ENCODE assay signal across 8 cellular contexts in the genomic region with DNA sequence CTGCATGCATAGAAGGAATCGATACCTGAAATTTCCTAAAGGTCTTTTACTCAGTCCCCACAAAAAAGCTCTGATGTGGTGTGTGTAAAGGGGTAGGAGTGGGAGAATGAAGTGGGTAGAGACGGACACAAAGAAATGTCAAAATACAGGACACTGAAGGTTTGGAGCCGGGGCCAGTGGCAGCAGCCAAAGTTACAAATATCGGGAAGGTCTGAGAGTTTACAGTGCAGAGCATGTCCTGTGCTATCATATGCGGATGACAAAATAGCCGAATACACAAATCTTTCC. TPM values are rescaled to one million over a fixed set of nuclear protein-coding genes. Genes with fewer than 3 reads are reported as not detected.
A peak's percentile ranks its signal among the peaks of the same experiment; 100 is the strongest.
DNase-seq lines count a peak whose midpoint lies in the region; ATAC-seq and TF ChIP-seq lines count a peak whose summit lies in the region.

No MANE protein-coding gene starts in this region.

- no peaks in the 10 kb centered on the region for H3K9me3 Mint-ChIP-seq in CD4-positive, CD25-positive, alpha-beta regulatory T cell
- H3K9me3 Mint-ChIP-seq in chondrocyte (ENCODE audit: low read depth), result no peaks in the 10 kb centered on the region
- no peaks in the 10 kb centered on the region for H3K9me3 Mint-ChIP-seq in nephron
- no peaks in the 10 kb centered on the region for H3K9me3 Mint-ChIP-seq in stimulated activated memory B cell treated with anti-CD40 and anti-IgM and Interleukin-4, amounts not matched to agents 10 μg/mL and 1 μg/mL and 100 μg/mL, for 72 hours

- H3K27ac Mint-ChIP-seq in CD4-positive, CD25-positive, alpha-beta regulatory T cell, result peak overlapping the region in 1 of 3 donors; percentile 100
- H3K27ac Mint-ChIP-seq in chondrocyte (ENCODE audit: unreplicated experiment) (peak overlapping the region; percentile 100), nephron (peak overlapping the region in 2 of 3 experiments; percentile 96 to 99)
- H3K27ac Mint-ChIP-seq in stimulated activated memory B cell treated with anti-CD40 and anti-IgM and Interleukin-4, amounts not matched to agents 10 μg/mL and 1 μg/mL and 100 μg/mL, for 72 hours, result no peak overlapping the region

- H3K27me3 Mint-ChIP-seq in CD4-positive, CD25-positive, alpha-beta regulatory T cell, result peaks cover 12% of the 10 kb centered on the region
- H3K27me3 Mint-ChIP-seq in chondrocyte (ENCODE audit: low read depth), result no peaks in the 10 kb centered on the region
- no peaks in the 10 kb centered on the region for H3K27me3 Mint-ChIP-seq in nephron (ENCODE audit: low read depth)
- no peaks in the 10 kb centered on the region for H3K27me3 Mint-ChIP-seq in stimulated activated memory B cell treated with anti-CD40 and anti-IgM and Interleukin-4, amounts not matched to agents 10 μg/mL and 1 μg/mL and 100 μg/mL, for 72 hours

- no peak for DNase-seq in CD4-positive, CD25-positive, alpha-beta regulatory T cell
- no peak for DNase-seq in chondrocyte (ENCODE audit: low spot score)
- DNase-seq in NCI-H524 treated with DMSO at 0.1 percent for 48 hours (lab: John Stamatoyannopoulos, UW), result no peak

- H3K36me3 Mint-ChIP-seq in CD4-positive, CD25-positive, alpha-beta regulatory T cell, result no peaks in the 10 kb centered on the region
- H3K36me3 Mint-ChIP-seq in chondrocyte (ENCODE audit: low read depth) (no peaks in the 10 kb centered on the region), nephron (ENCODE audit: low read depth) (no peaks in the 10 kb centered on the region)
- H3K36me3 Mint-ChIP-seq in stimulated activated memory B cell treated with anti-CD40 and anti-IgM and Interleukin-4, amounts not matched to agents 10 μg/mL and 1 μg/mL and 100 μg/mL, for 72 hours, result no peaks in the 10 kb centered on the region

- H3K9me3 ChIP-seq in CD4-positive, CD25-positive, alpha-beta regulatory T cell (ENCODE audit: control insufficient read depth in 2 of 2, low read length in 2 of 2), result no peaks in the 10 kb centered on the region

- no peaks in the 10 kb centered on the region for H3K36me3 ChIP-seq in CD4-positive, CD25-positive, alpha-beta regulatory T cell (ENCODE audit: control insufficient read depth, insufficient read depth, low read length)

- peak overlapping the region; percentile 96 for H3K4me3 ChIP-seq in CD4-positive, CD25-positive, alpha-beta regulatory T cell (ENCODE audit: low read depth, low read length)

- H3K4me1 ChIP-seq in CD4-positive, CD25-positive, alpha-beta regulatory T cell (ENCODE audit: control insufficient read depth, insufficient read depth, low read length, poor library complexity, severe bottlenecking), result peaks cover 36% of the 10 kb centered on the region

- peak overlapping the region; percentile 98 for H3K27ac ChIP-seq in CD4-positive, CD25-positive, alpha-beta regulatory T cell (ENCODE audit: insufficient read depth, low read length, poor library complexity, severe bottlenecking)

- H3K27me3 ChIP-seq in CD4-positive, CD25-positive, alpha-beta regulatory T cell (ENCODE audit: control insufficient read depth, insufficient read depth, low read length), result peaks cover 3% of the 10 kb centered on the region

- H3K4me3 Mint-ChIP-seq in CD4-positive, CD25-positive, alpha-beta regulatory T cell, result no peak overlapping the region
- no peak overlapping the region for H3K4me3 Mint-ChIP-seq in chondrocyte (ENCODE audit: unreplicated experiment)
- H3K4me3 Mint-ChIP-seq in nephron, result no peak overlapping the region
- no peak overlapping the region for H3K4me3 Mint-ChIP-seq in stimulated activated memory B cell treated with anti-CD40 and anti-IgM and Interleukin-4, amounts not matched to agents 10 μg/mL and 1 μg/mL and 100 μg/mL, for 72 hours

- TF ChIP-seq CTCF in chondrocyte (IDR thresholded peaks at IDR 0.05) (no peak), nephron (IDR thresholded peaks at IDR 0.05; ENCODE audit: unreplicated experiment in 3 of 3) (no peak)

- ATAC-seq in CD4-positive, CD25-positive, alpha-beta regulatory T cell (ENCODE audit: low read depth in 2 of 2), result no peak
- ATAC-seq in HG03432 (IDR thresholded peaks at IDR 0.05; ENCODE audit: unreplicated experiment), result peak; percentile 2
- no peak for ATAC-seq in stimulated activated memory B cell treated with anti-CD40 and anti-IgM and Interleukin-4, amounts not matched to agents 10 μg/mL and 1 μg/mL and 100 μg/mL, for 72 hours
- no peak for ATAC-seq in HG02973 (IDR thresholded peaks at IDR 0.05; ENCODE audit: unreplicated experiment)
- no peak for ATAC-seq in HG03025 (IDR thresholded peaks at IDR 0.05; ENCODE audit: low FRiP score, unreplicated experiment)

- H3K4me1 Mint-ChIP-seq in CD4-positive, CD25-positive, alpha-beta regulatory T cell, result peaks cover 5 to 11% (median 7%) of the 10 kb centered on the region in 4 donors
- H3K4me1 Mint-ChIP-seq in chondrocyte (ENCODE audit: low read depth) (peaks cover 8% of the 10 kb centered on the region), nephron (peaks cover 9% of the 10 kb centered on the region)
- H3K4me1 Mint-ChIP-seq in stimulated activated memory B cell treated with anti-CD40 and anti-IgM and Interleukin-4, amounts not matched to agents 10 μg/mL and 1 μg/mL and 100 μg/mL, for 72 hours, result peaks cover 13% of the 10 kb centered on the region

RNA-seq across cellular contexts. Expression of gene PPP1R21, which starts 0.5 kb away (rescaled TPM):
- 35.5 TPM for total RNA-seq in CD4-positive, CD25-positive, alpha-beta regulatory T cell
- polyA plus RNA-seq in CD4-positive, CD25-positive, alpha-beta regulatory T cell, result 10 to 100 TPM; 18.2 to 26.3 (median 21.3) TPM
- total RNA-seq in chondrocyte, result 13.3 to 18.6 TPM (median 16.4 TPM) in 3 replicates
